In the genomic region with DNA sequence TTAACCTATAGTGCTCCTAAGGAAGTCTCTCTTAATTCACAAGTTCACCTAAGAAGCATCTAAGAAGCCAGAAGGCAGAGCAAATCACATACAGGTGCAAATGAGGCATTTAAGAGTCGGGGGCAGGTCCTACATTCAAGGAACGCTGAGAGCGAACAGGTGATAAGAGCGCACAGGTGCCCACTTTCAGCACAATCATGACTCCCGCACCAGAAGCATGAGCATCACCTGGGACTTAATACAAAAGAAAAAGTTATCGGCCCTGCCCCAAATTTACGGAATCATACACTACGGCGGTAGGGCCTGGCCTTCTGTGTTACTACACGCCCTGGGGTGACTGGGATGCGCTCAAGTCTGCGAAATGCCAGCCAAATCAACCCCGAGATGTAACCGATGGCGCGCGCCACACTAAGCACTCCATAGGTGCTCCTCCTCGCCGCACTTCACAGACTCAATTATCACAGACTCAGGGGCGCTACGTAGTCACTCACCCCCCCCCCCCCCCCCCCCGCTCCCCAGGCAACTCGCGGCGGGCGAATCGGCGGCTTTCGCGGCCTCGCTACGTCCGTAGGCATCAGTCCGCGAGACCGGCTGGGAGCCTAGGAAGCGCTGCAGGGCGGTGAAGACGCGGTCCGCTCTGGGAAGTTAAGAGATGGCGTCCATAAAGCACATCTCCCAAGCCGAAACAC, we compare ENCODE assay signal across 8 cellular contexts. TPM values are rescaled to one million over a fixed set of nuclear protein-coding genes. Genes with fewer than 3 reads are reported as not detected.
DNase-seq lines count a peak whose midpoint lies in the region; ATAC-seq, FAIRE-seq and TF ChIP-seq lines count a peak whose summit lies in the region.

No MANE protein-coding gene starts in this region.

- intact Hi-C loops in left cardiac atrium (cut with DNase I) = no loop called here
- intact Hi-C loops in posterior cingulate gyrus (cut with DNase I) = loop anchor here (5.0 kb wide), 1 partner anchor 51 kb away; no protein-coding TSS in a partner anchor
- intact Hi-C loops in transverse colon (cut with DNase I; ENCODE audit: low total_unique reads) = no loop called here

- CTCF ChIA-PET in CD8-positive, alpha-beta memory T cell (lab: Charles Lee) = interaction anchor here (2.5 kb wide), 1 partner anchor 138 kb away, joined by 10 read pairs; no protein-coding TSS in a partner anchor

- DNase-seq in CD8-positive, alpha-beta memory T cell = peak; percentile 52 to 83 (median 63)
- DNase-seq in HTR-8/SVneo (ENCODE audit: insufficient read length, low spot score) (peak; percentile 20), SK-N-DZ (ENCODE audit: low spot score) (peak; percentile 35), left cardiac atrium (peak; percentile 47), posterior cingulate gyrus (peak; percentile 12 to 87 (median 36)), transverse colon (peak; percentile 40)
- no peak for DNase-seq in activated naive CD8-positive, alpha-beta T cell treated with anti-CD3 and anti-CD28 coated beads, Interleukin-2, amount 10 ng/mL, durations not matched to agents 7 days and 5 days

- H3K36me3 ChIP-seq in CD8-positive, alpha-beta memory T cell (ENCODE audit: insufficient read depth, low read length) = no peaks in the 10 kb centered on the region
- H3K36me3 ChIP-seq in transverse colon = no peaks in the 10 kb centered on the region

- H3K27ac Mint-ChIP-seq in CD8-positive, alpha-beta memory T cell = peak overlapping the region; percentile 94 to 100 (median 98)
- H3K27ac Mint-ChIP-seq in activated naive CD8-positive, alpha-beta T cell treated with anti-CD3 and anti-CD28 coated beads, Interleukin-2, amount 10 ng/mL, durations not matched to agents 7 days and 5 days = peak overlapping the region; percentile 91

- H3K4me3 ChIP-seq in CD8-positive, alpha-beta memory T cell (ENCODE audit: low read length) = peak overlapping the region; percentile 85
- peak overlapping the region; percentile 69 to 84 (median 79) for H3K4me3 ChIP-seq in transverse colon

- TF ChIP-seq EP300 in transverse colon (IDR thresholded peaks at IDR 0.05; ENCODE audit: low read depth) = no peak

- no peak for FAIRE-seq in HTR-8/SVneo (lab: Jason Lieb, UNC)

- H3K9me3 Mint-ChIP-seq in CD8-positive, alpha-beta memory T cell = no peaks in the 10 kb centered on the region
- H3K9me3 Mint-ChIP-seq in activated naive CD8-positive, alpha-beta T cell treated with anti-CD3 and anti-CD28 coated beads, Interleukin-2, amount 10 ng/mL, durations not matched to agents 7 days and 5 days = no peaks in the 10 kb centered on the region

- H3K27ac ChIP-seq in CD8-positive, alpha-beta memory T cell (ENCODE audit: low read depth, low read length) = peak overlapping the region; percentile 89
- H3K27ac ChIP-seq in transverse colon = peak overlapping the region; percentile 87 to 97 (median 92)

- peaks cover 0 to 15% (median 0%) of the 10 kb centered on the region in 3 donors for H3K36me3 Mint-ChIP-seq in CD8-positive, alpha-beta memory T cell
- H3K36me3 Mint-ChIP-seq in activated naive CD8-positive, alpha-beta T cell treated with anti-CD3 and anti-CD28 coated beads, Interleukin-2, amount 10 ng/mL, durations not matched to agents 7 days and 5 days = peaks cover 2% of the 10 kb centered on the region

- no peak for TF ChIP-seq CTCF in transverse colon (IDR thresholded peaks at IDR 0.05)

- no peaks in the 10 kb centered on the region for H3K27me3 ChIP-seq in CD8-positive, alpha-beta memory T cell (ENCODE audit: insufficient read depth, low read length, poor library complexity, severe bottlenecking)
- no peaks in the 10 kb centered on the region for H3K27me3 ChIP-seq in transverse colon

- 0% methylated on average over 24 of the region's 43 CpGs; no CpG with 5 or more reads in 1 of the 2 donors for WGBS in transverse colon (ENCODE audit: low coverage in 1 of 2), 2 donors

- H3K4me3 Mint-ChIP-seq in CD8-positive, alpha-beta memory T cell = peak overlapping the region; percentile 92 to 99 (median 96)
- H3K4me3 Mint-ChIP-seq in activated naive CD8-positive, alpha-beta T cell treated with anti-CD3 and anti-CD28 coated beads, Interleukin-2, amount 10 ng/mL, durations not matched to agents 7 days and 5 days = peak overlapping the region; percentile 98

- in situ Hi-C loops in transverse colon (cut with MboI; ENCODE audit: low pct_ligation_motif_present in 1 of 4, low pct_unique_long_range_greater_than_20kb in 1 of 4, low sequenced_read_pairs in 3 of 4) = no loop called here

- H3K4me1 ChIP-seq in CD8-positive, alpha-beta memory T cell (ENCODE audit: insufficient read depth, low read length) = peaks cover 13% of the 10 kb centered on the region
- peaks cover 7 to 14% (median 11%) of the 10 kb centered on the region in 4 donors for H3K4me1 ChIP-seq in transverse colon

- no peak for TF ChIP-seq POLR2A in transverse colon (IDR thresholded peaks at IDR 0.05)

- no peaks in the 10 kb centered on the region for H3K27me3 Mint-ChIP-seq in CD8-positive, alpha-beta memory T cell
- no peaks in the 10 kb centered on the region for H3K27me3 Mint-ChIP-seq in activated naive CD8-positive, alpha-beta T cell treated with anti-CD3 and anti-CD28 coated beads, Interleukin-2, amount 10 ng/mL, durations not matched to agents 7 days and 5 days

- H3K9me3 ChIP-seq in CD8-positive, alpha-beta memory T cell (ENCODE audit: low read length) = no peaks in the 10 kb centered on the region
- no peaks in the 10 kb centered on the region for H3K9me3 ChIP-seq in transverse colon

- peak; percentile 18 for ATAC-seq in GM21367 (IDR thresholded peaks at IDR 0.05; ENCODE audit: unreplicated experiment)
- peak; percentile 19 for ATAC-seq in activated naive CD8-positive, alpha-beta T cell treated with anti-CD3 and anti-CD28 coated beads, Interleukin-2, amount 10 ng/mL, durations not matched to agents 7 days and 5 days (ENCODE audit: low read depth)
- ATAC-seq in left cardiac atrium = peak; percentile 20 to 39

- peaks cover 15 to 29% (median 25%) of the 10 kb centered on the region in 3 donors for H3K4me1 Mint-ChIP-seq in CD8-positive, alpha-beta memory T cell
- H3K4me1 Mint-ChIP-seq in activated naive CD8-positive, alpha-beta T cell treated with anti-CD3 and anti-CD28 coated beads, Interleukin-2, amount 10 ng/mL, durations not matched to agents 7 days and 5 days = peaks cover 17% of the 10 kb centered on the region

- POLR2A ChIA-PET in CD8-positive, alpha-beta memory T cell (lab: Charles Lee) = interaction anchor here (1.0 to 1.7 kb wide), 5 partner anchors 51 to 762 kb away, joined by 4 to 9 read pairs (median 7); partner anchors contain the start of genes CTNNB1 and TRAK1
- POLR2A ChIA-PET in activated naive CD8-positive, alpha-beta T cell treated with anti-CD3 and anti-CD28 coated beads, Interleukin-2, amount 10 ng/mL, durations not matched to agents 7 days and 5 days (lab: Charles Lee) = interaction anchor here (1.7 kb wide), 2 partner anchors 52 to 54 kb away, joined by 10 to 11 read pairs; no protein-coding TSS in a partner anchor

RNA-seq across cellular contexts. Expression of gene ULK4, which starts 0.7 kb away (rescaled TPM):
- total RNA-seq in CD8-positive, alpha-beta memory T cell = 10 to 100 TPM; 12.3 to 12.7 TPM
- 10.4 TPM for polyA plus RNA-seq in CD8-positive, alpha-beta memory T cell
- 2.1 and 4.1 TPM in 2 replicates for polyA plus RNA-seq in SK-N-DZ (2014; cell fraction: cytosol; rRNA removed)
- 2.1 and 3.3 TPM in 2 replicates for polyA plus RNA-seq in SK-N-DZ (2014; cell fraction: nucleus; rRNA removed)
- total RNA-seq in activated naive CD8-positive, alpha-beta T cell treated with anti-CD3 and anti-CD28 coated beads, Interleukin-2, amount 10 ng/mL, durations not matched to agents 7 days and 5 days = 10 to 100 TPM; 18.6 to 19.0 TPM
- total RNA-seq in left cardiac atrium (10 to 100 TPM; 12.7 to 13.8 TPM), transverse colon (10 to 100 TPM in 2 of 4 donors, 1 to 10 TPM in 2; 4.1 to 19.2 (median 11.7) TPM)
